Comparison of ENCODE assay signal across 8 cellular contexts in the genomic region with DNA sequence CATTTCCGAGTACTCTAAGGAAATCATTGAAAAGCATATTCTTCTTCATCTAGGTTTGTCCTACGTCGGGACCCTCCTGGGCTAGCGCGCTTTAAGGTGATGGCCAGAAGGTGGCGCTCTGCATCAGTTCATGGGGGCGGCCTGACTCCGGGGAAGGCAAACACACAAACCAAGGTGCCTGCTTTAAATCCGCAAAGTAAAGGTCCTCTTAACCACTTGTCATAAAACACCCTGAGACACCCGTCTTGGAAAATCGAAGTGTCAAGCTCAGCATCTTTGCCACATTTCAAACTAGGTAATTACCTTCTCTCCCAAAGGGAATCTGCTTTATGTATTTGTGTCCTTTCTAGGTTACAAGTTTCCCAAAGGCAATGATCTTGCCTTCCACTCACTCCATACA. TPM values are rescaled to one million over a fixed set of nuclear protein-coding genes. Genes with fewer than 3 reads are reported as not detected.
A peak's percentile ranks its signal among the peaks of the same experiment; 100 is the strongest.
DNase-seq lines count a peak whose midpoint lies in the region; ATAC-seq and TF ChIP-seq lines count a peak whose summit lies in the region.

No MANE protein-coding gene starts in this region.

- H3K4me1 ChIP-seq in BE2C, result no peaks in the 10 kb centered on the region
- H3K4me1 ChIP-seq in trophoblast cell (ENCODE audit: control insufficient read depth in 1 of 2, insufficient read depth in 2 of 2, low read length in 2 of 2), result no peaks in the 10 kb centered on the region
- H3K4me1 ChIP-seq in upper lobe of left lung, result peaks cover 0 to 15% (median 0%) of the 10 kb centered on the region in 4 donors

- no peaks in the 10 kb centered on the region for H3K27me3 ChIP-seq in BE2C
- H3K27me3 ChIP-seq in trophoblast cell (ENCODE audit: insufficient read depth, low read length), result no peaks in the 10 kb centered on the region
- H3K27me3 ChIP-seq in upper lobe of left lung, result no peaks in the 10 kb centered on the region

- no peak overlapping the region for H2BK5ac ChIP-seq in trophoblast cell (ENCODE audit: low read depth, low read length, poor library complexity)

- no peak overlapping the region for H3K4ac ChIP-seq in trophoblast cell (ENCODE audit: low read depth, low read length)

- TF ChIP-seq CTCF in BE2C (IDR thresholded peaks at IDR 0.05; ENCODE audit: low read depth, low read length), result peak; percentile 78
- TF ChIP-seq CTCF in upper lobe of left lung (IDR thresholded peaks at IDR 0.05), result peak; percentile 74 to 84 (median 80)

- H3K27ac ChIP-seq in trophoblast cell (ENCODE audit: low read depth, low read length) (no peak overlapping the region), upper lobe of left lung (no peak overlapping the region)

- no peaks in the 10 kb centered on the region for H3K79me2 ChIP-seq in trophoblast cell (ENCODE audit: control insufficient read depth, insufficient read depth, low read length, poor library complexity)

- no peaks in the 10 kb centered on the region for H3K9me3 ChIP-seq in BE2C
- no peaks in the 10 kb centered on the region for H3K9me3 ChIP-seq in trophoblast cell (ENCODE audit: insufficient read depth, low read depth, low read length)
- no peaks in the 10 kb centered on the region for H3K9me3 ChIP-seq in upper lobe of left lung

- H2AK5ac ChIP-seq in trophoblast cell (ENCODE audit: low read length), result no peak overlapping the region

- H4K12ac ChIP-seq in trophoblast cell (ENCODE audit: low read depth, low read length), result no peak overlapping the region

- no peak overlapping the region for H2BK120ac ChIP-seq in trophoblast cell (ENCODE audit: insufficient read depth, low read length, poor library complexity)

- no peak overlapping the region for H4K91ac ChIP-seq in trophoblast cell (ENCODE audit: low read depth, low read length)

- H2BK12ac ChIP-seq in trophoblast cell (ENCODE audit: low read length), result no peak overlapping the region

- H3K79me1 ChIP-seq in trophoblast cell (ENCODE audit: low read length), result no peaks in the 10 kb centered on the region

- H4K8ac ChIP-seq in trophoblast cell (ENCODE audit: low read depth, low read length), result no peak overlapping the region

- no peak for TF ChIP-seq POLR2A in upper lobe of left lung (IDR thresholded peaks at IDR 0.05)

- ATAC-seq in GM19467 (IDR thresholded peaks at IDR 0.05; ENCODE audit: unreplicated experiment) (peak; percentile 59), upper lobe of left lung (ENCODE audit: low FRiP score in 2 of 2) (peak in 1 of 2 donors; percentile 93)

- no peak overlapping the region for H3K14ac ChIP-seq in trophoblast cell (ENCODE audit: low read length)

- no peak overlapping the region for H3K18ac ChIP-seq in trophoblast cell (ENCODE audit: low read length)

- H3K23ac ChIP-seq in trophoblast cell (ENCODE audit: low read length), result no peak overlapping the region

- no peak overlapping the region for H3K9ac ChIP-seq in trophoblast cell (ENCODE audit: low read length)

- DNase-seq in BE2C (peak; percentile 64), M059J (ENCODE audit: low read depth) (peak; percentile 63), SHP77 treated with DMSO at 0.1 percent for 48 hours (lab: John Stamatoyannopoulos, UW) (peak; percentile 17), globus pallidus (ENCODE audit: low spot score) (peak; percentile 52), trophoblast cell (peak; percentile 60 to 91), upper lobe of left lung (peak in 1 of 2 donors; percentile 78)
- peak; percentile 89 for DNase-seq in activated effector memory CD4-positive, alpha-beta T cell treated with anti-CD3 and anti-CD28 coated beads, Interleukin-2, amount 50 U/mL, for 16 hours

- no peak for TF ChIP-seq EP300 in upper lobe of left lung (IDR thresholded peaks at IDR 0.05)

- no CpG with 5 or more reads among the region's 11 CpGs for WGBS in trophoblast cell (ENCODE audit: extremely low coverage, insufficient coverage, insufficient read length)
- 2% methylated on average over 9 to 11 of the region's 11 CpGs for WGBS in upper lobe of left lung, 2 donors

- H3K36me3 ChIP-seq in BE2C (no peaks in the 10 kb centered on the region), trophoblast cell (ENCODE audit: control insufficient read depth in 1 of 2, insufficient read depth in 2 of 2, low read length in 2 of 2) (no peaks in the 10 kb centered on the region), upper lobe of left lung (peaks cover 0 to 16% (median 0%) of the 10 kb centered on the region in 4 donors)

- H3K4me3 ChIP-seq in BE2C (ENCODE audit: low read depth, low read length), result no peak overlapping the region
- H3K4me3 ChIP-seq in trophoblast cell (ENCODE audit: low read depth, low read length), result no peak overlapping the region
- no peak overlapping the region for H3K4me3 ChIP-seq in upper lobe of left lung

- no peak overlapping the region for H2AFZ ChIP-seq in trophoblast cell (ENCODE audit: insufficient read depth, low read length, poor library complexity)

- no peak overlapping the region for H3K4me2 ChIP-seq in trophoblast cell (ENCODE audit: low read length)

RNA-seq across cellular contexts. Expression of a gene that starts 34.0 kb away (rescaled TPM):
- 7.7 TPM for polyA plus RNA-seq in BE2C (2012; ENCODE audit: insufficient read depth, insufficient read length, low read depth)
- total RNA-seq in M059J (2014; rRNA removed; shearing (Covaris generic)), result 0.54 and 0.84 TPM in 2 replicates
- 19.6 and 19.9 TPM in 2 replicates for polyA plus RNA-seq in trophoblast cell (2013)
- total RNA-seq in upper lobe of left lung, result 10 to 100 TPM in 5 of 6 donors, 1 to 10 TPM in 1; 7.3 to 58.5 (median 34.1) TPM
